Comparison of ENCODE assay signal across 9 cellular contexts in genomic region chr1:165144757-165145397, GRCh38.
DNase-seq lines count a peak whose midpoint lies in the region; ATAC-seq and TF ChIP-seq lines count a peak whose summit lies in the region.
"Had no signal": no experiment of that assay in that cellular context is flagged by ENCODE, and none has a peak within 500 bp of the region (broad histone marks: within the 10 kb centered on the region; RNA-seq: fewer than 3 reads in every experiment).

No MANE protein-coding gene starts in this region.

- peak; percentile 47 to 71 (median 55) for TF ChIP-seq CTCF in tibial nerve (IDR thresholded peaks at IDR 0.05)

- peaks cover 2% of the 10 kb centered on the region for H3K4me1 ChIP-seq in mesenchymal stem cell (ENCODE audit: control insufficient read depth, insufficient read depth, low read depth, low read length)
- no peaks in the 10 kb centered on the region for H3K4me1 ChIP-seq in tibial nerve

- in situ Hi-C loops in SK-MEL-5 (cut with HindIII; ENCODE audit: low pct_unique_long_range_greater_than_20kb, low sequenced_read_pairs) = no loop called here

- no peak overlapping the region for H3K23ac ChIP-seq in mesenchymal stem cell (ENCODE audit: low read length in 2 of 2)

- no peaks in the 10 kb centered on the region for H3K79me1 ChIP-seq in mesenchymal stem cell (replicated peaks; ENCODE audit: low read length, poor library complexity, severe bottlenecking)

- H2AFZ ChIP-seq in mesenchymal stem cell (ENCODE audit: low read depth, low read length) = no peak overlapping the region

- no peak overlapping the region for H2BK120ac ChIP-seq in mesenchymal stem cell (ENCODE audit: low read depth, low read length)

- H3K27me3 ChIP-seq in mesenchymal stem cell (ENCODE audit: control insufficient read depth in 1 of 2, insufficient read depth in 1 of 2, low read length in 2 of 2) (peaks cover 4 to 59% of the 10 kb centered on the region in 2 experiments), tibial nerve (peaks cover 0 to 5% of the 10 kb centered on the region in 2 donors)

- H3K9me3 ChIP-seq in mesenchymal stem cell (ENCODE audit: control insufficient read depth, low read length) = no peaks in the 10 kb centered on the region
- H3K9me3 ChIP-seq in tibial nerve = no peaks in the 10 kb centered on the region

- no peak overlapping the region for H3K27ac ChIP-seq in mesenchymal stem cell (ENCODE audit: low read length, poor library complexity, severe bottlenecking)
- no peak overlapping the region for H3K27ac ChIP-seq in tibial nerve

- H3K9ac ChIP-seq in mesenchymal stem cell (ENCODE audit: low read length) = no peak overlapping the region

- H2AK5ac ChIP-seq in mesenchymal stem cell (ENCODE audit: low read length, severe bottlenecking) = no peak overlapping the region

- H4K91ac ChIP-seq in mesenchymal stem cell (ENCODE audit: low read length) = no peak overlapping the region

- 38% methylated on average over 7 of the region's 12 CpGs for WGBS in mesenchymal stem cell
- WGBS in tibial nerve, 2 donors = 15 to 21% methylated on average over 12 of the region's 12 CpGs

- no peak overlapping the region for H4K8ac ChIP-seq in mesenchymal stem cell (ENCODE audit: low read length)

- no peak overlapping the region for H3K14ac ChIP-seq in mesenchymal stem cell (ENCODE audit: low read length in 2 of 2)

- peak; percentile 53 for DNase-seq in EL
- peak; percentile 50 for DNase-seq in M059J (ENCODE audit: low read depth)
- peak; percentile 82 for DNase-seq in SK-MEL-5 (ENCODE audit: low read depth, low spot score)
- peak; percentile 39 to 57 for DNase-seq in dermis microvascular lymphatic vessel endothelial cell (ENCODE audit: low read depth in 2 of 2)
- peak; percentile 45 for DNase-seq in mesenchymal stem cell
- peak; percentile 19 to 70 for DNase-seq in tibial nerve (ENCODE audit: low spot score in 2 of 2)
- DNase-seq: activated naive CD8-positive, alpha-beta T cell treated with anti-CD3 and anti-CD28 coated beads, Interleukin-2, amount 10 ng/mL, durations not matched to agents 7 days and 5 days had no signal

- H3K18ac ChIP-seq in mesenchymal stem cell (ENCODE audit: low read depth in 1 of 2, low read length in 2 of 2) = no peak overlapping the region

- no peak overlapping the region for H2BK12ac ChIP-seq in mesenchymal stem cell (ENCODE audit: low read length in 2 of 2)

- H3K4ac ChIP-seq in mesenchymal stem cell (ENCODE audit: low read depth in 1 of 2, low read length in 2 of 2) = no peak overlapping the region

- no peak overlapping the region for H3K4me2 ChIP-seq in mesenchymal stem cell (ENCODE audit: low read length, poor library complexity, severe bottlenecking)

- TF ChIP-seq POLR2A in tibial nerve (IDR thresholded peaks at IDR 0.05) = no peak

- ATAC-seq in GM21390 (IDR thresholded peaks at IDR 0.05; ENCODE audit: unreplicated experiment) = peak; percentile 86
- ATAC-seq in GM19035 (IDR thresholded peaks at IDR 0.05; ENCODE audit: unreplicated experiment) = no peak

- H2BK15ac ChIP-seq in mesenchymal stem cell (ENCODE audit: low read depth, poor library complexity, severe bottlenecking) = no peak overlapping the region

- no peak overlapping the region for H3K4me3 ChIP-seq in mesenchymal stem cell (ENCODE audit: insufficient read depth in 1 of 2, low read depth in 1 of 2, low read length in 2 of 2)
- no peak overlapping the region for H3K4me3 ChIP-seq in tibial nerve

- no peak for TF ChIP-seq EP300 in tibial nerve (IDR thresholded peaks at IDR 0.05)

- H2BK5ac ChIP-seq in mesenchymal stem cell (ENCODE audit: low read depth, low read length, poor library complexity, severe bottlenecking) = no peak overlapping the region

- H3K36me3 ChIP-seq in mesenchymal stem cell (ENCODE audit: control insufficient read depth in 1 of 2, insufficient read depth in 2 of 2, low read depth in 1 of 2, low read length in 2 of 2) (no peaks in the 10 kb centered on the region), tibial nerve (no peaks in the 10 kb centered on the region)
